ENCODE assay signal across 1 cellular context in the genomic region with DNA sequence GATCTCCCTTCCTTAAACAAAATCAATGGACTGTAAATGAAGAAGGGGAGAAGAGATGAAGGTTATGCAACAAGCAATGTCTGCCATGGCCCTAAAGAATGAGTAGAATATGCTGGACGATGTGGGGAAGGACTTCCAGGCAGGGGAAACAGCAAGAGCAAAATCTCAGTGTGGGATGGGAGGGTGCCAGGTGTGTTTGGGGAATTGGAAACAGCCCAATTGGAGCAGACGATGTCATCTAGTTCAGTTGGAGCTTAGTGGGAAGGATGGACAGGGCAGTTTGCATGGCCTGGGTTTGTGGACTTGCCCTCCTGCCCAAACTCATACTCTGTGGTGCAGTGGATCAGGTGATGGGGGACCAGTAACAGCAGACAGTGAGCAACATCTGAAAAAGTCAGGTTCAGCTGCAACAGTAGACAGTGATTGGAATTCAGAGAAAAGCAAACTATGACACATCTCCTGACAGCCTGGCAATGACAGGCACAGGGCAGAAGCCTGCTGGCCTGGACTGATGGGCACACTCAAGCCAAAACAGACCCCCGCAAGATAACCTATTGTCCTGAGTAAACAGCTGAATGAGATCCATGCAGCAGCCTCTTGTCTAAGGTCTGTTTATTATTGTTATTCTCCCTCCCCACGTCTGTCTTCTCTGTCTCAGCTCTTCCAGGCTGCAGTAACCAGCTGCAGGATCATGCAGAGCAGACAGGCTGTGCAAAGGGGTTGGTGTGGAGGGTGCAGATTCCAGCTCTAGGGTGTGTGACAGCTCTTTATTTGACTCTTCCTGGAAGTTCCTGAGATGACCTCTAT.
TF ChIP-seq lines count a peak whose summit lies in the region.

No MANE protein-coding gene starts in this region.

TF ChIP-seq in H1, 55 proteins besides CTCF, POLR2A, EP300 and RAD21:
- TF ChIP-seq POU5F1 (IDR thresholded peaks at IDR 0.05; ENCODE audit: low read depth, low read length): no peak
- no peak for TF ChIP-seq TCF12 (IDR thresholded peaks at IDR 0.05; ENCODE audit: low read depth, low read length)
